ENCODE assay signal across 17 cellular contexts in genomic region chr1:240136402-240136801, GRCh38. TPM values are rescaled to one million over a fixed set of nuclear protein-coding genes. Genes with fewer than 3 reads are reported as not detected.
"Had no signal": no experiment of that assay in that cellular context is flagged by ENCODE, and none has a peak within 500 bp of the region (broad histone marks: within the 10 kb centered on the region; RNA-seq: fewer than 3 reads in every experiment).

No MANE protein-coding gene starts in this region.

- DNase-seq: activated naive CD4-positive, alpha-beta T cell treated with anti-CD3 and anti-CD28 coated beads, Interleukin-2, amount 50 U/mL, for 16 hours; activated T-cell treated with anti-CD3 and anti-CD28 coated beads, Interleukin-2, amount 50 U/mL, for 1 hour; amygdala; dorsolateral prefrontal cortex; heart left ventricle; left ventricle myocardium inferior; occipital lobe; psoas muscle; stimulated activated naive CD4-positive, alpha-beta T cell had no signal

- H3K4me3 Mint-ChIP-seq: memory B cell, nephron, type B pancreatic cell had no signal

- H3K9me3 ChIP-seq: heart left ventricle, left ventricle myocardium inferior, psoas muscle, suprapubic skin had no signal

- H3K36me3 Mint-ChIP-seq: memory B cell, type B pancreatic cell had no signal

- H3K27me3 Mint-ChIP-seq: memory B cell had no signal

- H3K9me3 Mint-ChIP-seq: nephron, type B pancreatic cell had no signal

- H3K4me1 ChIP-seq: heart left ventricle, left ventricle myocardium inferior, psoas muscle, suprapubic skin had no signal

- H3K27ac ChIP-seq: heart left ventricle, left ventricle myocardium inferior, psoas muscle, suprapubic skin had no signal

- H3K27me3 ChIP-seq: dorsolateral prefrontal cortex, suprapubic skin had no signal

- H3K36me3 ChIP-seq: heart left ventricle, left ventricle myocardium inferior, suprapubic skin had no signal

- H3K27ac Mint-ChIP-seq: memory B cell, nephron, type B pancreatic cell had no signal

- ATAC-seq: esophagus mucosa, heart left ventricle, psoas muscle, sciatic nerve had no signal

- H3K4me1 Mint-ChIP-seq: memory B cell, nephron had no signal

- H3K4me3 ChIP-seq: dorsolateral prefrontal cortex, heart left ventricle, left ventricle myocardium inferior, psoas muscle, suprapubic skin had no signal

RNA-seq across cellular contexts. Expression of gene FMN2, which starts 44.7 kb away (rescaled TPM):
- total RNA-seq: esophagus mucosa; left ventricle myocardium inferior; T-helper 2 cell treated with Interferon-gamma antibody and Interleukin-4, amounts not matched to agents 100 ng/mL and 5 ng/mL, for 36 hours had no signal
- polyA plus RNA-seq: keratinocyte had no signal
